15 cellular contexts compared by ENCODE assay signal in the genomic region with DNA sequence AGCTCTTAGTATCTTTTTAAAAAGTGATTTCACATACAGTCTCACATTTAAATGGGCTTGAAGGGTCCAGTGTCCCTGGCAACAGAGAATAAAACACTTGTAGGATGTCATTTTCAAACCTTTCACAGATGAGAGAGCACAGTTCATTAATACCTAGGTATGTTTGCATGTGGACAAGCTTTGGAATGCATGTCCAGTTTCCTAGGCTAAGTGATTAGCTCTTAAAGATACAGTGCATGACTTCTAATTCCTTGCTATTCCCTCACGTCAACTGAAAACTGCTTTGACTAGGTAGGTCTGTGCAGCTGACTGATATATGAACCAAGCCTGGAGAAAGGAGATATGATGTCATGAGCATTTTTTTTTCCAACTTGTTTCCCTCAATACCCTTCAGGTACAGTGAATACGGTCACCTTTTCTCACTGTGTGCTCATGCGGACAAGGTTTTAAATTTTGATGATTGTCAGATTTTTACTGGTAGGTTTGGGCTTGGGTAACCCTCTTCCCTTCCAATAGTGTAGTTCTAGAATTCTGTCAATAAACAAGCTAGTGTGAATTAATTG. TPM values are rescaled to one million over a fixed set of nuclear protein-coding genes. Genes with fewer than 3 reads are reported as not detected.
DNase-seq lines count a peak whose midpoint lies in the region; ATAC-seq and TF ChIP-seq lines count a peak whose summit lies in the region.
"Had no signal": no experiment of that assay in that cellular context is flagged by ENCODE, and none has a peak within 500 bp of the region (broad histone marks: within the 10 kb centered on the region; RNA-seq: fewer than 3 reads in every experiment).

No MANE protein-coding gene starts in this region.

- CTCF ChIA-PET in activated naive CD4-positive, alpha-beta T cell treated with anti-CD3 and anti-CD28 coated beads for 36 hours (lab: Charles Lee), result interaction anchor here (0.8 to 1.5 kb wide), 6 partner anchors 8 to 264 kb away, joined by 3 to 9 read pairs (median 4); no protein-coding TSS in a partner anchor

- intact Hi-C loops in activated naive CD4-positive, alpha-beta T cell treated with anti-CD3 and anti-CD28 coated beads for 36 hours (cut with micrococcal nuclease), result loop anchor here (1.0 kb wide), 4 partner anchors 29 to 76 kb away; no protein-coding TSS in a partner anchor

- peak overlapping the region; percentile 91 for H3K27ac Mint-ChIP-seq in activated naive CD4-positive, alpha-beta T cell treated with anti-CD3 and anti-CD28 coated beads for 36 hours

- no peak overlapping the region for H3K4me3 Mint-ChIP-seq in activated naive CD4-positive, alpha-beta T cell treated with anti-CD3 and anti-CD28 coated beads for 36 hours

- no peaks in the 10 kb centered on the region for H3K27me3 Mint-ChIP-seq in activated naive CD4-positive, alpha-beta T cell treated with anti-CD3 and anti-CD28 coated beads for 36 hours (ENCODE audit: low read depth)
- H3K27me3 Mint-ChIP-seq: memory B cell had no signal

- DNase-seq in activated naive CD4-positive, alpha-beta T cell treated with anti-CD3 and anti-CD28 coated beads for 36 hours, result no peak
- no peak for DNase-seq in activated naive CD4-positive, alpha-beta T cell treated with Interleukin-2 at 50 U/mL for 16 hours
- DNase-seq in NCI-H526 (lab: John Stamatoyannopoulos, UW) (peak; percentile 56 to 67), epithelial cell of proximal tubule (ENCODE audit: low read depth) (peak; percentile 29), NCI-H146 treated with DMSO at 0.1 percent for 48 hours (lab: John Stamatoyannopoulos, UW; ENCODE audit: unreplicated experiment) (no peak), G401 (ENCODE audit: low spot score) (no peak)
- DNase-seq: caudate nucleus, hypothalamus, NCI-H524 treated with DMSO at 0.1 percent for 48 hours had no signal

- H3K4me1 Mint-ChIP-seq in activated naive CD4-positive, alpha-beta T cell treated with anti-CD3 and anti-CD28 coated beads for 36 hours (ENCODE audit: low read depth), result peaks cover 35% of the 10 kb centered on the region

- no peaks in the 10 kb centered on the region for H3K9me3 Mint-ChIP-seq in activated naive CD4-positive, alpha-beta T cell treated with anti-CD3 and anti-CD28 coated beads for 36 hours
- H3K9me3 Mint-ChIP-seq: activated T-cell treated with anti-CD3 and anti-CD28 coated beads, Interleukin-2, amount 50 U/mL, for 4 hours; memory B cell had no signal

- TF ChIP-seq CTCF in epithelial cell of proximal tubule (conservative IDR thresholded peaks at IDR 0.05; ENCODE audit: low read depth, low read length), result no peak

- H3K4me3 ChIP-seq in epithelial cell of proximal tubule (ENCODE audit: low read depth, low read length), result no peak overlapping the region
- H3K4me3 ChIP-seq: esophagus muscularis mucosa, vagina had no signal

- ATAC-seq in GM19324 (IDR thresholded peaks at IDR 0.05; ENCODE audit: low FRiP score, unreplicated experiment), result no peak
- ATAC-seq in GM18511 (IDR thresholded peaks at IDR 0.05; ENCODE audit: unreplicated experiment), result no peak

- H3K36me3 Mint-ChIP-seq in activated naive CD4-positive, alpha-beta T cell treated with anti-CD3 and anti-CD28 coated beads for 36 hours (ENCODE audit: low read depth), result peaks cover 56% of the 10 kb centered on the region

- in situ Hi-C loops in G401 (cut with HindIII; ENCODE audit: low sequenced_read_pairs), result no loop called here

RNA-seq across cellular contexts. Expression of a gene that starts 41.6 kb away (rescaled TPM):
- 10 to 100 TPM; 39.3 to 39.8 TPM for total RNA-seq in activated naive CD4-positive, alpha-beta T cell treated with anti-CD3 and anti-CD28 coated beads for 36 hours
- 26.1 and 40.5 TPM in 2 replicates for total RNA-seq in epithelial cell of proximal tubule
- total RNA-seq in G401 (2014; rRNA removed; shearing (Covaris generic)), result 37.0 and 83.3 TPM in 2 replicates

Comparison
In these comparisons a context has a peak if more than half of its experiments do, and no peak if none do; other contexts are left out.
1. DNase-seq: peak in NCI-H526 (2 of 2) and epithelial cell of proximal tubule (single experiment); none in activated naive CD4-positive, alpha-beta T cell treated with anti-CD3 and anti-CD28 coated beads for 36 hours (single experiment), activated naive CD4-positive, alpha-beta T cell treated with Interleukin-2 at 50 U/mL for 16 hours (single experiment), NCI-H146 treated with DMSO at 0.1 percent for 48 hours (single experiment) and G401 (single experiment).